9 cellular contexts compared by ENCODE assay signal in genomic region chr13:42594577-42595571, GRCh38. TPM values are rescaled to one million over a fixed set of nuclear protein-coding genes. Genes with fewer than 3 reads are reported as not detected.
A peak's percentile ranks its signal among the peaks of the same experiment; 100 is the strongest.
DNase-seq lines count a peak whose midpoint lies in the region; ATAC-seq, FAIRE-seq and TF ChIP-seq lines count a peak whose summit lies in the region.
"Had no signal": no experiment of that assay in that cellular context is flagged by ENCODE, and none has a peak within 500 bp of the region (broad histone marks: within the 10 kb centered on the region; RNA-seq: fewer than 3 reads in every experiment).

No MANE protein-coding gene starts in this region.

- H3K27me3 Mint-ChIP-seq in CD8-positive, alpha-beta memory T cell, result peaks cover 0 to 37% of the 10 kb centered on the region in 2 donors
- no peaks in the 10 kb centered on the region for H3K27me3 Mint-ChIP-seq in WTC11 (ENCODE audit: low read depth)

- no peak overlapping the region for H3K4me3 Mint-ChIP-seq in CD8-positive, alpha-beta memory T cell
- H3K4me3 Mint-ChIP-seq in WTC11, result peak overlapping the region; percentile 15; the same call in 1 of the 2 replicates
- H3K4me3 Mint-ChIP-seq: T-helper 1 cell treated with Interleukin-12 subunit alpha and Interleukin-12 subunit beta and Interleukin-4 antibody, amounts not matched to agents 30 μg/mL and 1 μg/mL, for 36 hours had no signal

- H3K4me1 ChIP-seq in CD8-positive, alpha-beta memory T cell (ENCODE audit: insufficient read depth, low read length), result no peaks in the 10 kb centered on the region

- H3K36me3 Mint-ChIP-seq in CD8-positive, alpha-beta memory T cell, result no peaks in the 10 kb centered on the region
- H3K36me3 Mint-ChIP-seq in WTC11, result peaks cover 5% of the 10 kb centered on the region; the same call in 1 of the 2 replicates

- peak; percentile 9 to 57 (median 18) for DNase-seq in CD8-positive, alpha-beta memory T cell
- DNase-seq in H54 (ENCODE audit: insufficient read length, low spot score), result peak; percentile 24
- DNase-seq in NCI-H2081 treated with DMSO at 0.1 percent for 48 hours (lab: John Stamatoyannopoulos, UW), result peak; percentile 7
- DNase-seq in WTC11 (ENCODE audit: low spot score), result peak; percentile 60
- peak; percentile 59 for DNase-seq in cerebellar cortex (ENCODE audit: low spot score)
- peak; percentile 59 for DNase-seq in kidney tubule cell (ENCODE audit: low spot score)
- DNase-seq in stimulated activated CD4-positive, alpha-beta T cell treated with anti-CD3 and anti-CD28 coated beads, Interleukin-4, amount 100 ng/mL, for 48 hours (ENCODE audit: low read depth in 2 of 2), result peak; percentile 26 to 28

- H3K4me1 Mint-ChIP-seq in CD8-positive, alpha-beta memory T cell, result no peaks in the 10 kb centered on the region
- H3K4me1 Mint-ChIP-seq in WTC11, result peaks cover 83% of the 10 kb centered on the region

- no peaks in the 10 kb centered on the region for H3K9me3 ChIP-seq in CD8-positive, alpha-beta memory T cell (ENCODE audit: low read length)

- POLR2A ChIA-PET in CD8-positive, alpha-beta memory T cell (lab: Charles Lee), result no interaction called here
- POLR2A ChIA-PET in WTC11 (lab: Charles Lee), result no interaction called here

- no peaks in the 10 kb centered on the region for H3K27me3 ChIP-seq in CD8-positive, alpha-beta memory T cell (ENCODE audit: insufficient read depth, low read length, poor library complexity, severe bottlenecking)

- no peak overlapping the region for H3K27ac Mint-ChIP-seq in CD8-positive, alpha-beta memory T cell
- H3K27ac Mint-ChIP-seq in WTC11, result peak overlapping the region; percentile 78
- H3K27ac Mint-ChIP-seq: T-helper 1 cell treated with Interleukin-12 subunit alpha and Interleukin-12 subunit beta and Interleukin-4 antibody, amounts not matched to agents 30 μg/mL and 1 μg/mL, for 36 hours had no signal

- TF ChIP-seq POLR2A in H54 (IDR thresholded peaks at IDR 0.05; ENCODE audit: low read depth, low read length), result no peak

- CTCF ChIA-PET in CD8-positive, alpha-beta memory T cell (lab: Charles Lee), result interaction anchor here (0.9 to 1.8 kb wide), 6 partner anchors 9 to 16 kb away, joined by 3 to 4 read pairs (median 3); no protein-coding TSS in a partner anchor
- CTCF ChIA-PET in WTC11 (lab: Charles Lee), result interaction anchor here (0.6 to 2.7 kb wide), 11 partner anchors 14 to 490 kb away, joined by 3 to 13 read pairs (median 4); no protein-coding TSS in a partner anchor

- no peak for FAIRE-seq in H54 (lab: Jason Lieb, UNC)

- H3K27ac ChIP-seq in CD8-positive, alpha-beta memory T cell (ENCODE audit: low read depth, low read length), result no peak overlapping the region

- no peaks in the 10 kb centered on the region for H3K36me3 ChIP-seq in CD8-positive, alpha-beta memory T cell (ENCODE audit: insufficient read depth, low read length)

- peak; percentile 65 for TF ChIP-seq CTCF in WTC11 (IDR thresholded peaks at IDR 0.05)

- no peak overlapping the region for H3K4me3 ChIP-seq in CD8-positive, alpha-beta memory T cell (ENCODE audit: low read length)

- H3K9me3 Mint-ChIP-seq in CD8-positive, alpha-beta memory T cell, result no peaks in the 10 kb centered on the region
- no peaks in the 10 kb centered on the region for H3K9me3 Mint-ChIP-seq in WTC11
- H3K9me3 Mint-ChIP-seq: T-helper 1 cell treated with Interleukin-12 subunit alpha and Interleukin-12 subunit beta and Interleukin-4 antibody, amounts not matched to agents 30 μg/mL and 1 μg/mL, for 36 hours had no signal

- ATAC-seq in WTC11, result no peak; the same call in 1 of the 2 replicates
- ATAC-seq in HG03460 (IDR thresholded peaks at IDR 0.05; ENCODE audit: unreplicated experiment), result no peak

TF ChIP-seq in WTC11, 78 proteins besides CTCF, POLR2A, EP300 and RAD21:
- TF ChIP-seq SMAD4 (CRISPR knock-in tag; IDR thresholded peaks at IDR 0.05), result no peak
- TF ChIP-seq, protein P1, sequence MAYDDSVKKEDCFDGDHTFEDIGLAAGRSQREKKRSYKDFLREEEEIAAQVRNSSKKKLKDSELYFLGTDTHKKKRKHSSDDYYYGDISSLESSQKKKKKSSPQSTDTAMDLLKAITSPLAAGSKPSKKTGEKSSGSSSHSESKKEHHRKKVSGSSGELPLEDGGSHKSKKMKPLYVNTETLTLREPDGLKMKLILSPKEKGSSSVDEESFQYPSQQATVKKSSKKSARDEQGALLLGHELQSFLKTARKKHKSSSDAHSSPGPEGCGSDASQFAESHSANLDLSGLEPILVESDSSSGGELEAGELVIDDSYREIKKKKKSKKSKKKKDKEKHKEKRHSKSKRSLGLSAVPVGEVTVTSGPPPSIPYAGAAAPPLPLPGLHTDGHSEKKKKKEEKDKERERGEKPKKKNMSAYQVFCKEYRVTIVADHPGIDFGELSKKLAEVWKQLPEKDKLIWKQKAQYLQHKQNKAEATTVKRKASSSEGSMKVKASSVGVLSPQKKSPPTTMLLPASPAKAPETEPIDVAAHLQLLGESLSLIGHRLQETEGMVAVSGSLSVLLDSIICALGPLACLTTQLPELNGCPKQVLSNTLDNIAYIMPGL (CRISPR knock-in tag; IDR thresholded peaks at IDR 0.05), result no peak
- no peak for TF ChIP-seq CREB1 (CRISPR knock-in tag; IDR thresholded peaks at IDR 0.05)
- TF ChIP-seq SMAD3 (CRISPR knock-in tag; IDR thresholded peaks at IDR 0.05; ENCODE audit: borderline replicate concordance), result no peak
- no peak for TF ChIP-seq ZNF317 (CRISPR knock-in tag; IDR thresholded peaks at IDR 0.05; ENCODE audit: borderline replicate concordance, low read depth)
- no peak for TF ChIP-seq RELA (CRISPR knock-in tag; IDR thresholded peaks at IDR 0.05; ENCODE audit: borderline replicate concordance)
- TF ChIP-seq MYBL2 (CRISPR knock-in tag; IDR thresholded peaks at IDR 0.05), result no peak
- TF ChIP-seq HMGA2 (CRISPR knock-in tag; IDR thresholded peaks at IDR 0.05), result no peak
- no peak for TF ChIP-seq ZNF425 (CRISPR knock-in tag; conservative IDR thresholded peaks at IDR 0.05)
- TF ChIP-seq CREM (CRISPR knock-in tag; IDR thresholded peaks at IDR 0.05), result no peak
- TF ChIP-seq JUN (CRISPR knock-in tag; IDR thresholded peaks at IDR 0.05), result no peak
- TF ChIP-seq ZBTB43 (CRISPR knock-in tag; IDR thresholded peaks at IDR 0.05), result no peak
TF ChIP-seq in WTC11: peak in this region for 0.

RNA-seq across cellular contexts. Expression of gene TNFSF11, which starts 20.9 kb away (rescaled TPM):
- 1 to 10 TPM; 6.2 to 6.4 TPM for total RNA-seq in CD8-positive, alpha-beta memory T cell
- 0.29 TPM for polyA plus RNA-seq in CD8-positive, alpha-beta memory T cell
- total RNA-seq in WTC11 (2021), result 6.1 to 6.9 TPM (median 6.6 TPM) in 3 replicates

Comparison
In these comparisons a context has a peak if more than half of its experiments do, and no peak if none do; other contexts are left out.
1. DNase-seq: peak in every context shown above with its lines; median percentile 60 in WTC11; 59 in cerebellar cortex; 59 in kidney tubule cell; 27 in stimulated activated CD4-positive, alpha-beta T cell treated with anti-CD3 and anti-CD28 coated beads, Interleukin-4, amount 100 ng/mL, for 48 hours; 24 in H54; 18 in CD8-positive, alpha-beta memory T cell; 7 in NCI-H2081 treated with DMSO at 0.1 percent for 48 hours.